ENCODE assay signal across 9 cellular contexts in genomic region chr3:149620291-149621020, GRCh38. TPM values are rescaled to one million over a fixed set of nuclear protein-coding genes. Genes with fewer than 3 reads are reported as not detected.
DNase-seq lines count a peak whose midpoint lies in the region; ATAC-seq and TF ChIP-seq lines count a peak whose summit lies in the region.
"Had no signal": no experiment of that assay in that cellular context is flagged by ENCODE, and none has a peak within 500 bp of the region (broad histone marks: within the 10 kb centered on the region; RNA-seq: fewer than 3 reads in every experiment).

No MANE protein-coding gene starts in this region.

- no peaks in the 10 kb centered on the region for H3K9me3 ChIP-seq in T-helper 17 cell (ENCODE audit: control insufficient read depth, low read length, poor library complexity, severe bottlenecking)

- intact Hi-C loops in Calu3 (cut with micrococcal nuclease; ENCODE audit: unreplicated experiment) = no loop called here

- H3K4me3 Mint-ChIP-seq in Calu3 (ENCODE audit: low read depth, unreplicated experiment) (peak overlapping the region; percentile 33), T-helper 17 cell (no peak overlapping the region)

- H3K9me3 Mint-ChIP-seq in Calu3 (ENCODE audit: low read depth, unreplicated experiment) = no peaks in the 10 kb centered on the region
- H3K9me3 Mint-ChIP-seq: activated naive CD4-positive, alpha-beta T cell treated with anti-CD3 and anti-CD28 coated beads, Interleukin-2, amount 50 U/mL, for 72 hours had no signal

- no peak for TF ChIP-seq CTCF in Calu3 (IDR thresholded peaks at IDR 0.05; ENCODE audit: unreplicated experiment)
- no peak for TF ChIP-seq CTCF in fibroblast of villous mesenchyme (IDR thresholded peaks at IDR 0.05; ENCODE audit: insufficient read depth, low read depth, low read length)

- BruUV-seq in Calu3 (replicated peaks; lab: Mats Ljungman, UMichigan) = no TSS peak

- H3K27ac Mint-ChIP-seq in Calu3 (ENCODE audit: unreplicated experiment) (peak overlapping the region; percentile 67), T-helper 17 cell (no peak overlapping the region)

- DNase-seq in Calu3 (no peak), M059J (ENCODE audit: low read depth) (peak; percentile 80), fibroblast of villous mesenchyme (ENCODE audit: low read depth) (peak; percentile 91), GOT3 (lab: John Stamatoyannopoulos, UW) (no peak), T-helper 17 cell (no peak), NCI-H510A treated with DMSO at 0.1 percent for 48 hours (lab: John Stamatoyannopoulos, UW) (no peak), NCI-H1105 treated with DMSO at 0.1 percent for 48 hours (lab: John Stamatoyannopoulos, UW) (no peak)

- ATAC-seq in GM21360 (IDR thresholded peaks at IDR 0.05; ENCODE audit: unreplicated experiment) = peak; percentile 62
- no peak for ATAC-seq in T-helper 17 cell

- H3K36me3 Mint-ChIP-seq in Calu3 (ENCODE audit: insufficient read depth, unreplicated experiment) (peaks cover 50% of the 10 kb centered on the region), T-helper 17 cell (ENCODE audit: low read depth) (no peaks in the 10 kb centered on the region)
- H3K36me3 Mint-ChIP-seq: activated naive CD4-positive, alpha-beta T cell treated with anti-CD3 and anti-CD28 coated beads, Interleukin-2, amount 50 U/mL, for 72 hours had no signal

- H3K27me3 Mint-ChIP-seq in Calu3 (ENCODE audit: unreplicated experiment) = no peaks in the 10 kb centered on the region
- H3K27me3 Mint-ChIP-seq in T-helper 17 cell = peaks cover 18% of the 10 kb centered on the region

- CTCF ChIA-PET in Calu3 (lab: Charles Lee) = interaction anchor here (0.6 to 1.1 kb wide), 7 partner anchors 11 to 73 kb away, joined by 3 to 7 read pairs (median 4); no protein-coding TSS in a partner anchor

- no peak overlapping the region for H3K4me3 ChIP-seq in fibroblast of villous mesenchyme (ENCODE audit: low read depth, low read length)

- H3K4me1 Mint-ChIP-seq in Calu3 (ENCODE audit: low read depth, unreplicated experiment) = peaks cover 85% of the 10 kb centered on the region
- peaks cover 2% of the 10 kb centered on the region for H3K4me1 Mint-ChIP-seq in T-helper 17 cell

RNA-seq across cellular contexts. Expression of gene WWTR1, which starts 37.4 kb away (rescaled TPM):
- total RNA-seq in Calu3 (2022) (202 and 269 TPM in 2 replicates), fibroblast of villous mesenchyme (37.6 and 47.7 TPM in 2 replicates), T-helper 17 cell (1 to 10 TPM in 1 of 2 donors, under 1 TPM in 1; 0.77 to 1.2 TPM)
- total RNA-seq in M059J (2014; rRNA removed; shearing (Covaris generic)) = 25.0 and 36.4 TPM in 2 replicates

Comparison
In these comparisons a context has a peak if more than half of its experiments do, and no peak if none do; other contexts are left out.
1. DNase-seq: peak in M059J (single experiment) and fibroblast of villous mesenchyme (single experiment); none in Calu3 (single experiment), GOT3 (single experiment), T-helper 17 cell (0 of 3), NCI-H510A treated with DMSO at 0.1 percent for 48 hours (single experiment) and NCI-H1105 treated with DMSO at 0.1 percent for 48 hours (single experiment).
2. RNA of gene WWTR1, which starts 37.4 kb away (total RNA-seq): 202 to 269 TPM in Calu3, 37.6 to 47.7 TPM in fibroblast of villous mesenchyme and 25.0 to 36.4 TPM in M059J; 0.77 to 1.2 TPM in T-helper 17 cell; every median in the first group is over 10 times any median in the second.